Comparison of ENCODE assay signal across 8 cellular contexts in genomic region chr19:48954595-48955307, GRCh38.
DNase-seq lines count a peak whose midpoint lies in the region; ATAC-seq and TF ChIP-seq lines count a peak whose summit lies in the region.

Gene BAX (plus strand): TSS chr19:48954875. CDS start chr19:48954929, 54 bp downstream.

- peak; percentile 86 for DNase-seq in AG09319 (ENCODE audit: extremely low read depth, low read depth)
- peak; percentile 83 for DNase-seq in NCI-H345 treated with DMSO at 0.1 percent for 48 hours (lab: John Stamatoyannopoulos, UW; ENCODE audit: unreplicated experiment)
- peak; percentile 55 to 67 for DNase-seq in central memory CD8-positive, alpha-beta T cell (ENCODE audit: low spot score in 2 of 2)
- DNase-seq in islet precursor cell = peak; percentile 98
- DNase-seq in stimulated activated CD4-positive, alpha-beta T cell treated with anti-CD3 and anti-CD28 coated beads, Interleukin-12 subunit alpha, Interleukin-12 subunit beta, amount 100 ng/mL, for 4 hours = peak; percentile 94

- H3K4me3 Mint-ChIP-seq in central memory CD8-positive, alpha-beta T cell = peak within 1 kb of the TSS; percentile 86

- peaks cover 18% of the 10 kb centered on the region for H3K4me1 Mint-ChIP-seq in central memory CD8-positive, alpha-beta T cell

- H3K27ac Mint-ChIP-seq in central memory CD8-positive, alpha-beta T cell (ENCODE audit: low read depth) = peak within 1 kb of the TSS; percentile 86

- no peaks in the 10 kb centered on the region for H3K9me3 Mint-ChIP-seq in central memory CD8-positive, alpha-beta T cell

- TF ChIP-seq CTCF in AG09319 (IDR thresholded peaks at IDR 0.05; ENCODE audit: low read depth, low read length) = no peak

- H3K27me3 Mint-ChIP-seq in central memory CD8-positive, alpha-beta T cell = no peaks in the 10 kb centered on the region

- peaks cover 21% of the 10 kb centered on the region for H3K36me3 Mint-ChIP-seq in central memory CD8-positive, alpha-beta T cell (ENCODE audit: insufficient read depth)

- peak; percentile 89 for ATAC-seq in GM19023 (IDR thresholded peaks at IDR 0.05; ENCODE audit: unreplicated experiment)
- ATAC-seq in HG03196 (IDR thresholded peaks at IDR 0.05; ENCODE audit: unreplicated experiment) = peak; percentile 82
- ATAC-seq in activated CD4-positive, CD25-positive, alpha-beta regulatory T cell treated with anti-CD3 and anti-CD28 coated beads, Interleukin-2, amount 50 U/mL, for 24 hours = peak; percentile 92
- peak; percentile 85 for ATAC-seq in central memory CD8-positive, alpha-beta T cell (replicated peaks; ENCODE audit: extremely low read depth, poor library complexity, severe bottlenecking)

Comparison
In these comparisons a context has a peak if more than half of its experiments do, and no peak if none do; other contexts are left out.
1. Peak in every context shown above with its lines: DNase-seq and ATAC-seq.